Comparison of ENCODE assay signal across 1 cellular context in genomic region chr6:131627724-131628682, GRCh38.
TF ChIP-seq lines count a peak whose summit lies in the region.

A gene with protein sequence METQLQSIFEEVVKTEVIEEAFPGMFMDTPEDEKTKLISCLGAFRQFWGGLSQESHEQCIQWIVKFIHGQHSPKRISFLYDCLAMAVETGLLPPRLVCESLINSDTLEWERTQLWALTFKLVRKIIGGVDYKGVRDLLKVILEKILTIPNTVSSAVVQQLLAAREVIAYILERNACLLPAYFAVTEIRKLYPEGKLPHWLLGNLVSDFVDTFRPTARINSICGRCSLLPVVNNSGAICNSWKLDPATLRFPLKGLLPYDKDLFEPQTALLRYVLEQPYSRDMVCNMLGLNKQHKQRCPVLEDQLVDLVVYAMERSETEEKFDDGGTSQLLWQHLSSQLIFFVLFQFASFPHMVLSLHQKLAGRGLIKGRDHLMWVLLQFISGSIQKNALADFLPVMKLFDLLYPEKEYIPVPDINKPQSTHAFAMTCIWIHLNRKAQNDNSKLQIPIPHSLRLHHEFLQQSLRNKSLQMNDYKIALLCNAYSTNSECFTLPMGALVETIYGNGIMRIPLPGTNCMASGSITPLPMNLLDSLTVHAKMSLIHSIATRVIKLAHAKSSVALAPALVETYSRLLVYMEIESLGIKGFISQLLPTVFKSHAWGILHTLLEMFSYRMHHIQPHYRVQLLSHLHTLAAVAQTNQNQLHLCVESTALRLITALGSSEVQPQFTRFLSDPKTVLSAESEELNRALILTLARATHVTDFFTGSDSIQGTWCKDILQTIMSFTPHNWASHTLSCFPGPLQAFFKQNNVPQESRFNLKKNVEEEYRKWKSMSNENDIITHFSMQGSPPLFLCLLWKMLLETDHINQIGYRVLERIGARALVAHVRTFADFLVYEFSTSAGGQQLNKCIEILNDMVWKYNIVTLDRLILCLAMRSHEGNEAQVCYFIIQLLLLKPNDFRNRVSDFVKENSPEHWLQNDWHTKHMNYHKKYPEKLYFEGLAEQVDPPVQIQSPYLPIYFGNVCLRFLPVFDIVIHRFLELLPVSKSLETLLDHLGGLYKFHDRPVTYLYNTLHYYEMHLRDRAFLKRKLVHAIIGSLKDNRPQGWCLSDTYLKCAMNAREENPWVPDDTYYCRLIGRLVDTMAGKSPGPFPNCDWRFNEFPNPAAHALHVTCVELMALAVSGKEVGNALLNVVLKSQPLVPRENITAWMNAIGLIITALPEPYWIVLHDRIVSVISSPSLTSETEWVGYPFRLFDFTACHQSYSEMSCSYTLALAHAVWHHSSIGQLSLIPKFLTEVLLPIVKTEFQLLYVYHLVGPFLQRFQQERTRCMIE (N-terminal part only) (minus strand): TSS chr6:131628242. CDS start chr6:131628049, 193 bp downstream.

TF ChIP-seq in K562, 482 proteins besides CTCF, POLR2A, EP300 and RAD21 (continued from another document and continues in another):
- no peak for TF ChIP-seq MTA1 (IDR thresholded peaks at IDR 0.05; ENCODE audit: borderline replicate concordance)
- no peak for TF ChIP-seq PHB2 (IDR thresholded peaks at IDR 0.05; ENCODE audit: low read depth)
- no peak for TF ChIP-seq HOXB6 (CRISPR knock-in tag; IDR thresholded peaks at IDR 0.05; ENCODE audit: borderline replicate concordance)
- TF ChIP-seq CEBPG (CRISPR knock-in tag; IDR thresholded peaks at IDR 0.05), result no peak
- TF ChIP-seq CEBPG (tag; conservative IDR thresholded peaks at IDR 0.05 in 1 of 2, IDR thresholded peaks at IDR 0.05 in 1 of 2), result no peak
- TF ChIP-seq CHD7 (IDR thresholded peaks at IDR 0.05; ENCODE audit: low read depth, low read length), result peak; percentile 72
- peak; percentile 70; the same call in 1 of the 2 replicates for TF ChIP-seq KLF6 (CRISPR knock-in tag; IDR thresholded peaks at IDR 0.05; ENCODE audit: borderline replicate concordance)
- TF ChIP-seq CAMTA2 (CRISPR knock-in tag; conservative IDR thresholded peaks at IDR 0.05), result no peak
- peak; percentile 60 for TF ChIP-seq KAT2B (IDR thresholded peaks at IDR 0.05; ENCODE audit: low read depth, low read length)
- peak; percentile 73 for TF ChIP-seq ELF4 (CRISPR knock-in tag; IDR thresholded peaks at IDR 0.05)
- TF ChIP-seq RB1 (IDR thresholded peaks at IDR 0.05; ENCODE audit: low read depth), result peak; percentile 99
- TF ChIP-seq COPS2 (conservative IDR thresholded peaks at IDR 0.05), result no peak
- TF ChIP-seq TAF9B (IDR thresholded peaks at IDR 0.05; ENCODE audit: partially characterized antibody), result peak; percentile 94
- peak; percentile 48; the same call in 1 of the 2 replicates for TF ChIP-seq BCL6 (CRISPR knock-in tag; IDR thresholded peaks at IDR 0.05)
- no peak for TF ChIP-seq PCBP2 (IDR thresholded peaks at IDR 0.05; ENCODE audit: low read depth, low read length, poor library complexity, severe bottlenecking)
- TF ChIP-seq, protein P1, sequence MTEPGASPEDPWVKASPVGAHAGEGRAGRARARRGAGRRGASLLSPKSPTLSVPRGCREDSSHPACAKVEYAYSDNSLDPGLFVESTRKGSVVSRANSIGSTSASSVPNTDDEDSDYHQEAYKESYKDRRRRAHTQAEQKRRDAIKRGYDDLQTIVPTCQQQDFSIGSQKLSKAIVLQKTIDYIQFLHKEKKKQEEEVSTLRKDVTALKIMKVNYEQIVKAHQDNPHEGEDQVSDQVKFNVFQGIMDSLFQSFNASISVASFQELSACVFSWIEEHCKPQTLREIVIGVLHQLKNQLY (CRISPR knock-in tag; conservative IDR thresholded peaks at IDR 0.05), result peak in 1 of 2 experiments; percentile 60; a peak in 1 of 4 replicates
- TF ChIP-seq, protein P2, sequence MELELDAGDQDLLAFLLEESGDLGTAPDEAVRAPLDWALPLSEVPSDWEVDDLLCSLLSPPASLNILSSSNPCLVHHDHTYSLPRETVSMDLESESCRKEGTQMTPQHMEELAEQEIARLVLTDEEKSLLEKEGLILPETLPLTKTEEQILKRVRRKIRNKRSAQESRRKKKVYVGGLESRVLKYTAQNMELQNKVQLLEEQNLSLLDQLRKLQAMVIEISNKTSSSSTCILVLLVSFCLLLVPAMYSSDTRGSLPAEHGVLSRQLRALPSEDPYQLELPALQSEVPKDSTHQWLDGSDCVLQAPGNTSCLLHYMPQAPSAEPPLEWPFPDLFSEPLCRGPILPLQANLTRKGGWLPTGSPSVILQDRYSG (tag; conservative IDR thresholded peaks at IDR 0.05; ENCODE audit: low read depth), result no peak
- peak; percentile 44; the same call in 1 of the 2 replicates for TF ChIP-seq SPI1 (IDR thresholded peaks at IDR 0.05; ENCODE audit: borderline replicate concordance, low read depth, low read length)
- TF ChIP-seq PML (IDR thresholded peaks at IDR 0.05; ENCODE audit: low read length), result peak; percentile 58; the same call in 1 of the 2 replicates
- TF ChIP-seq GABPA (tag; conservative IDR thresholded peaks at IDR 0.05; ENCODE audit: low read depth), result peak; percentile 100
- TF ChIP-seq NR2C2 (CRISPR knock-in tag; IDR thresholded peaks at IDR 0.05), result peak; percentile 89
- TF ChIP-seq NR2C2 (tag; IDR thresholded peaks at IDR 0.05), result peak; percentile 52; the same call in 1 of the 2 replicates
- no peak for TF ChIP-seq NELFE (IDR thresholded peaks at IDR 0.05; ENCODE audit: insufficient read depth, insufficient read length)
- TF ChIP-seq, protein P3, sequence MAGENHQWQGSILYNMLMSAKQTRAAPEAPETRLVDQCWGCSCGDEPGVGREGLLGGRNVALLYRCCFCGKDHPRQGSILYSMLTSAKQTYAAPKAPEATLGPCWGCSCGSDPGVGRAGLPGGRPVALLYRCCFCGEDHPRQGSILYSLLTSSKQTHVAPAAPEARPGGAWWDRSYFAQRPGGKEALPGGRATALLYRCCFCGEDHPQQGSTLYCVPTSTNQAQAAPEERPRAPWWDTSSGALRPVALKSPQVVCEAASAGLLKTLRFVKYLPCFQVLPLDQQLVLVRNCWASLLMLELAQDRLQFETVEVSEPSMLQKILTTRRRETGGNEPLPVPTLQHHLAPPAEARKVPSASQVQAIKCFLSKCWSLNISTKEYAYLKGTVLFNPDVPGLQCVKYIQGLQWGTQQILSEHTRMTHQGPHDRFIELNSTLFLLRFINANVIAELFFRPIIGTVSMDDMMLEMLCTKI (IDR thresholded peaks at IDR 0.05; ENCODE audit: partially characterized antibody), result no peak
- peak; percentile 99 for TF ChIP-seq C11orf30 (IDR thresholded peaks at IDR 0.05; ENCODE audit: low read depth)
- TF ChIP-seq ZNF347 (CRISPR knock-in tag; IDR thresholded peaks at IDR 0.05; ENCODE audit: low read depth), result no peak
- TF ChIP-seq, protein P4, sequence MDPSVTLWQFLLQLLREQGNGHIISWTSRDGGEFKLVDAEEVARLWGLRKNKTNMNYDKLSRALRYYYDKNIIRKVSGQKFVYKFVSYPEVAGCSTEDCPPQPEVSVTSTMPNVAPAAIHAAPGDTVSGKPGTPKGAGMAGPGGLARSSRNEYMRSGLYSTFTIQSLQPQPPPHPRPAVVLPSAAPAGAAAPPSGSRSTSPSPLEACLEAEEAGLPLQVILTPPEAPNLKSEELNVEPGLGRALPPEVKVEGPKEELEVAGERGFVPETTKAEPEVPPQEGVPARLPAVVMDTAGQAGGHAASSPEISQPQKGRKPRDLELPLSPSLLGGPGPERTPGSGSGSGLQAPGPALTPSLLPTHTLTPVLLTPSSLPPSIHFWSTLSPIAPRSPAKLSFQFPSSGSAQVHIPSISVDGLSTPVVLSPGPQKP (CRISPR knock-in tag; IDR thresholded peaks at IDR 0.05), result no peak
- TF ChIP-seq ZNF165 (CRISPR knock-in tag; IDR thresholded peaks at IDR 0.05; ENCODE audit: borderline replicate concordance), result 0 out of 2 replicates have a peak, but pooled peaks have one; percentile 40
- TF ChIP-seq ZNF280A (IDR thresholded peaks at IDR 0.05; ENCODE audit: low read depth, partially characterized antibody), result no peak
- TF ChIP-seq HMG20A (CRISPR knock-in tag; conservative IDR thresholded peaks at IDR 0.05), result no peak
- no peak for TF ChIP-seq STAT5B (CRISPR knock-in tag; IDR thresholded peaks at IDR 0.05)
- TF ChIP-seq CBX1 (IDR thresholded peaks at IDR 0.05; ENCODE audit: low read depth), result peak; percentile 94
- TF ChIP-seq LEF1 (IDR thresholded peaks at IDR 0.05), result no peak
- no peak for TF ChIP-seq PATZ1 (CRISPR knock-in tag; IDR thresholded peaks at IDR 0.05; ENCODE audit: borderline replicate concordance)
